ENCODE assay signal across 11 cellular contexts in the genomic region with DNA sequence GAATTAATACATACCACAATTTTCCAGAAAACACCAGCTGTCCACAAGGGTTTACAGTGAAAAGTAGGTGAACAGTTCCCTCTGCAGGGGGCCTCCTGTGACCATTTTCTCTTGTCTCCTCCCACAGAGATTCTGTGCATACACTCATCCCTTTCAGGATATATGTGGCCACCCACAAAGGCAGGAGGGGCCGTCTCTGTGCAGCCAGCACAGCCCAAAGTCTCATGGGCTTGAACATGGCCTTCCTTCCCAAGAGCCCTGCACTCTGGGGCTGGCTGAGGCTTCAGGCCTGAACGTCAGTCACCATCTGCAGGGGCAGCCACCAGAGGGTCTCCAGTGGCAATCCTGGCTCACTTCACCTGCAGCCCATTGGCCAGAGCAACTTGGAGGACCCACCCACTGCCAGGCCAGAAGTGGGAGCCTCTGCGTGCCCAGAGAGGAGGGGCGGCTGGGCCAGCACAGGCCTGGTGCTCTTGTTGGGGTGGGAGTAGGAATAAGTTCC. TPM values are rescaled to one million over a fixed set of nuclear protein-coding genes. Genes with fewer than 3 reads are reported as not detected.
DNase-seq lines count a peak whose midpoint lies in the region; ATAC-seq and TF ChIP-seq lines count a peak whose summit lies in the region.
"Had no signal": no experiment of that assay in that cellular context is flagged by ENCODE, and none has a peak within 500 bp of the region (broad histone marks: within the 10 kb centered on the region; RNA-seq: fewer than 3 reads in every experiment).

No MANE protein-coding gene starts in this region.

- no peak overlapping the region for H3K27ac ChIP-seq in left ventricle myocardium inferior (replicated peaks)

- intact Hi-C loops in left ventricle myocardium inferior (cut with micrococcal nuclease): no loop called here

- no peaks in the 10 kb centered on the region; the same call in 1 of the 2 replicates for H3K36me3 ChIP-seq in BE2C
- peaks cover 1% of the 10 kb centered on the region for H3K36me3 ChIP-seq in left ventricle myocardium inferior
- H3K36me3 ChIP-seq: HAP-1 had no signal

- TF ChIP-seq CTCF in BE2C (IDR thresholded peaks at IDR 0.05; ENCODE audit: low read depth, low read length): peak; percentile 17
- no peak for TF ChIP-seq CTCF in left ventricle myocardium inferior (IDR thresholded peaks at IDR 0.05; ENCODE audit: borderline replicate concordance)

- H3K27ac Mint-ChIP-seq in T-helper 17 cell: peak overlapping the region; percentile 34
- H3K27ac Mint-ChIP-seq: activated T-cell treated with anti-CD3 and anti-CD28 coated beads, Interleukin-2, amount 50 U/mL, for 24 hours had no signal

- H3K36me3 Mint-ChIP-seq in T-helper 17 cell (ENCODE audit: low read depth): no peaks in the 10 kb centered on the region

- no peak overlapping the region for H3K4me3 ChIP-seq in BE2C (ENCODE audit: low read depth, low read length)
- no peak overlapping the region for H3K4me3 ChIP-seq in left ventricle myocardium inferior
- H3K4me3 ChIP-seq: HAP-1 had no signal

- DNase-seq in BE2C: peak; percentile 59
- peak; percentile 66 for DNase-seq in HuH-7.5 (ENCODE audit: low spot score)
- DNase-seq in T-helper 17 cell: no peak
- peak; percentile 17 for DNase-seq in inferior parietal cortex (ENCODE audit: extremely low spot score)
- no peak for DNase-seq in NCI-H187 treated with DMSO at 0.1 percent for 48 hours (lab: John Stamatoyannopoulos, UW)
- DNase-seq in left ventricle myocardium inferior: no peak
- no peak for DNase-seq in activated naive CD4-positive, alpha-beta T cell treated with Interleukin-2 at 50 U/mL for 16 hours
- DNase-seq: activated T-cell treated with anti-CD3 and anti-CD28 coated beads, Interleukin-2, amount 50 U/mL, for 24 hours; NCI-H226 had no signal

- ATAC-seq in T-helper 17 cell: no peak
- ATAC-seq in GM18519 (IDR thresholded peaks at IDR 0.05; ENCODE audit: low FRiP score, unreplicated experiment): no peak

- no peak overlapping the region for H3K4me3 Mint-ChIP-seq in T-helper 17 cell
- H3K4me3 Mint-ChIP-seq: activated T-cell treated with anti-CD3 and anti-CD28 coated beads, Interleukin-2, amount 50 U/mL, for 24 hours had no signal

- H3K4me1 ChIP-seq in BE2C (0 out of 2 replicates have a peak, but pooled peaks cover 2% of the 10 kb centered on the region), left ventricle myocardium inferior (peaks cover 19% of the 10 kb centered on the region)
- H3K4me1 ChIP-seq: HAP-1 had no signal

- H3K27me3 ChIP-seq in BE2C (peaks cover 6% of the 10 kb centered on the region; the same call in 1 of the 2 replicates), left ventricle myocardium inferior (ENCODE audit: low read depth) (no peaks in the 10 kb centered on the region)

- H3K4me1 Mint-ChIP-seq in T-helper 17 cell: peaks cover 6% of the 10 kb centered on the region

- no peaks in the 10 kb centered on the region for H3K27me3 Mint-ChIP-seq in T-helper 17 cell
- H3K27me3 Mint-ChIP-seq: activated T-cell treated with anti-CD3 and anti-CD28 coated beads, Interleukin-2, amount 50 U/mL, for 24 hours had no signal

- H3K9me3 ChIP-seq in BE2C: no peaks in the 10 kb centered on the region
- no peaks in the 10 kb centered on the region for H3K9me3 ChIP-seq in T-helper 17 cell (ENCODE audit: control insufficient read depth, low read length, poor library complexity, severe bottlenecking)
- no peaks in the 10 kb centered on the region for H3K9me3 ChIP-seq in left ventricle myocardium inferior (replicated peaks)
- H3K9me3 ChIP-seq: HAP-1 had no signal

RNA-seq across cellular contexts. Expression of gene TMEM161A, which starts 25.2 kb away (rescaled TPM):
- polyA plus RNA-seq in BE2C (2012; ENCODE audit: insufficient read depth, insufficient read length, low read depth): 107 TPM
- 10 to 100 TPM; 13.1 to 13.7 TPM for total RNA-seq in T-helper 17 cell
- 22.9 TPM for total RNA-seq in left ventricle myocardium inferior

RNA-seq across cellular contexts. Expression of gene SLC25A42, which starts 49.3 kb away (rescaled TPM):
- 6.4 TPM for polyA plus RNA-seq in BE2C (2012; ENCODE audit: insufficient read depth, insufficient read length, low read depth)
- total RNA-seq in T-helper 17 cell: 10 to 100 TPM; 17.1 to 18.9 TPM
- total RNA-seq in left ventricle myocardium inferior: 27.2 TPM

RNA-seq across cellular contexts. Expression of gene MEF2B, which starts 57.0 kb away (rescaled TPM):
- polyA plus RNA-seq in BE2C (2012; ENCODE audit: insufficient read depth, insufficient read length, low read depth): not detected
- 1 to 10 TPM; 1.3 to 3.5 TPM for total RNA-seq in T-helper 17 cell
- 0.49 TPM for total RNA-seq in left ventricle myocardium inferior

Comparison
In these comparisons a context has a peak if more than half of its experiments do, and no peak if none do; other contexts are left out.
1. DNase-seq: peak in BE2C (single experiment), HuH-7.5 (single experiment) and inferior parietal cortex (single experiment); none in T-helper 17 cell (0 of 3), NCI-H187 treated with DMSO at 0.1 percent for 48 hours (single experiment), left ventricle myocardium inferior (single experiment) and activated naive CD4-positive, alpha-beta T cell treated with Interleukin-2 at 50 U/mL for 16 hours (single experiment).